ENCODE assay signal across 1 cellular context in the genomic region with DNA sequence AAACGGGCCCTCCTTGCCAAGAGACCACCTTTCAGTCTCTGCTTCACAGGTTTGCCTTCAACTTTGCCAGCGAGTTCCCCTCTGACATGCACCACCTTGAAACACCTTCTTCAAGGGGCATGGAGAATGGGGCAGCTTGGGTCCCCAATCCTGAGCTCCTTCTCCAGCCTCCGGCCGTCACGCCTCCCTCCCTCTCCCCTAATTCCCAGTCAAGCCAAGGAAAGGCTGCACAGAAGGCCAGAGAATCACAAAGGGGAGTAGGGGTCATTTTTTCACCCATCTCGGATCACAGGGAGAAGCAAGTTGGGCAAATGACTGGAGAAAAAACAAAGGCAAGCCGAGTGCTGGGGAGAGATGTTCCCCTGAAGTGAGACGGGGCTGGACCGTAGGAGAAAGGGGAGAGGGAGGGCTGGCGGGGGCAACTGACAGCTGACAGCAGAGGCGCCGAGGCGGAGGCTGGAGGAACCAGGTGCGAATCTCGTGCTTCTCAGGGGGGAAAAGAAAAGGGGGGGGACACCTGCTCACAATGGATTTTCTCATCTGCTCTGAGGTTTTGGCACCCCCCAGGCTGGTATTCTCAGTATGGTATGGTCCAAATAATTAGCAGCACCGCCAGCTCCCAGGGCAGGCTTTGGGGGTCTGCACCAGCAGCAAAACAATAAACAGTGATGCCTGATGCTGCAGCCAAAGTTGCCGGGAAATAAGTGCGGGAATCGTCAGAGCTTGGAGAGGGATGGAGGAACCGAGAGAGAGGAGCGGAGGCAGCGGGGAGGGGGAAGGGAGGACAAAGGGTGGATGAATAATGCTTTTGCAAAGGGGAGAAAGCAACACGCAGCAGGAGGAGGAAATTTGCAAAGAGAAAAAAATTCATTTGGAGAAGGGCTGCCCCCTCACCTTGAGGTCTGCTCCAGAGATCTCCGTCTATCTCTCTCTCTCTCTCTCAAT.
TF ChIP-seq lines count a peak whose summit lies in the region.

No MANE protein-coding gene starts in this region.

TF ChIP-seq in IMR-90, 13 proteins besides CTCF, POLR2A, EP300 and RAD21:
- TF ChIP-seq CEBPB (IDR thresholded peaks at IDR 0.05; ENCODE audit: low read depth, low read length) (no peak), MXI1 (IDR thresholded peaks at IDR 0.05; ENCODE audit: borderline replicate concordance, low read depth, low read length) (peak; percentile 47; the same call in 1 of the 2 replicates)
